ENCODE assay signal across 8 cellular contexts in the genomic region with DNA sequence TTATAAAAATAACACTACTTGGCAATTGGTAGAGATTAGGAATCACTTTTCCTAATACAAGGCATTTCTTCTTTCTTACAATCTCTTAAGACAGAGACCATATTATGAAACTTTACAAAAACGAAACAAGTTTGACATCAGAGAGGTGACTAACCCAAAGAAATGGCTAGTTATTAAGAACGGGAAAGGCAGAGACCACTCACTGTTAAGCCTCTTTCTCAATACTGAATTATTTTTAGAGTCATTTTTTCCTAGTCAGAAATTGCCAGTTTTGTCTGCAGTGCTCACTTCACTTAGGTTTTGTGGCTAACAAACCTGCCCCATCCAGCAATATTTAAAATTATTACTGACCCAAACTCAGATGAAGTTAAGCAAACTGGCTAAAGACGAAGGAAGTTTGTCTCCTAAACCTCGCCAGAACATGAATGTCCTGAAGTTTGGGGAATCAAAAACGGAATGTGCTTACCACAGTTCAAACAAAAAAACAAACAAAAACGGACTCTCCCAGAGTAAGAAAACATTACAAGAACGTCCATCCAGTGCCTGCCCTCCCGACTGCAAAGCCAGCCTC. TPM values are rescaled to one million over a fixed set of nuclear protein-coding genes. Genes with fewer than 3 reads are reported as not detected.
DNase-seq lines count a peak whose midpoint lies in the region; ATAC-seq and TF ChIP-seq lines count a peak whose summit lies in the region.

No MANE protein-coding gene starts in this region.

- peak overlapping the region; percentile 94 for H3K27ac ChIP-seq in neural cell (ENCODE audit: low read length)

- TF ChIP-seq CTCF in epithelial cell of esophagus (IDR thresholded peaks at IDR 0.05; ENCODE audit: insufficient read depth, low read depth, low read length, missing control alignments) (no peak), neural cell (IDR thresholded peaks at IDR 0.05; ENCODE audit: poor library complexity, severe bottlenecking) (no peak)

- H3F3A ChIP-seq in neural cell (ENCODE audit: insufficient read depth, low read length, poor library complexity, severe bottlenecking): no peaks in the 10 kb centered on the region

- H3K4me2 ChIP-seq in neural cell (ENCODE audit: low read length): peak overlapping the region; percentile 60

- H3K4me3 ChIP-seq in epithelial cell of esophagus (ENCODE audit: low read length) (peak overlapping the region; percentile 77), neural cell (ENCODE audit: low read length) (peak overlapping the region; percentile 79)

- H3K79me2 ChIP-seq in neural cell (replicated peaks; ENCODE audit: insufficient read depth, low read length): peaks cover 47% of the 10 kb centered on the region

- in situ Hi-C loops in SK-MEL-5 (cut with HindIII; ENCODE audit: low pct_unique_long_range_greater_than_20kb, low sequenced_read_pairs): no loop called here

- H4K20me1 ChIP-seq in neural cell (ENCODE audit: insufficient read depth): no peaks in the 10 kb centered on the region

- no peaks in the 10 kb centered on the region for H3K36me3 ChIP-seq in neural cell (ENCODE audit: insufficient read depth, low read length)

- no peaks in the 10 kb centered on the region for H3K9me2 ChIP-seq in neural cell (ENCODE audit: insufficient read depth, low read length)

- DNase-seq in AG08396 (ENCODE audit: low spot score) (peak; percentile 27), SK-MEL-5 (ENCODE audit: low read depth, low spot score) (peak; percentile 70), epithelial cell of esophagus (ENCODE audit: low read depth) (peak; percentile 77), DMS79 treated with DMSO at 0.1 percent for 48 hours (lab: John Stamatoyannopoulos, UW) (no peak), NCI-H2171 (lab: John Stamatoyannopoulos, UW) (no peak)

- H3K27me3 ChIP-seq in neural cell (ENCODE audit: insufficient read depth, low read depth, low read length): no peaks in the 10 kb centered on the region

- no peaks in the 10 kb centered on the region for H3K9me3 ChIP-seq in neural cell (ENCODE audit: low read length)

- no peak for TF ChIP-seq RAD21 in neural cell (conservative IDR thresholded peaks at IDR 0.05)

- peak overlapping the region; percentile 70 for H2AFZ ChIP-seq in neural cell (ENCODE audit: low read depth, low read length)

- H3K9ac ChIP-seq in neural cell (ENCODE audit: low read length): peak overlapping the region; percentile 98

- no peak for TF ChIP-seq EP300 in neural cell (conservative IDR thresholded peaks at IDR 0.05; ENCODE audit: poor library complexity, severe bottlenecking)

- ATAC-seq in GM18861 (IDR thresholded peaks at IDR 0.05; ENCODE audit: unreplicated experiment) (peak; percentile 38), HG03378 (IDR thresholded peaks at IDR 0.05; ENCODE audit: unreplicated experiment) (peak; percentile 59)

TF ChIP-seq in neural cell, 6 proteins besides CTCF, POLR2A, EP300 and RAD21:
- TF ChIP-seq TAF1 (IDR thresholded peaks at IDR 0.05; ENCODE audit: low read depth) (no peak), SMC3 (conservative IDR thresholded peaks at IDR 0.05; ENCODE audit: poor library complexity) (no peak), MXI1 (conservative IDR thresholded peaks at IDR 0.05; ENCODE audit: poor library complexity, severe bottlenecking) (no peak), EZH2 (IDR thresholded peaks at IDR 0.05; ENCODE audit: borderline replicate concordance, insufficient read depth, low read length, poor library complexity, severe bottlenecking) (no peak), REST (IDR thresholded peaks at IDR 0.05; ENCODE audit: borderline replicate concordance) (no peak), POLR2AphosphoS5 (IDR thresholded peaks at IDR 0.05) (no peak)

RNA-seq across cellular contexts. Expression of gene KANSL1L, which starts 1.3 kb away (rescaled TPM):
- 22.8 and 27.1 TPM in 2 replicates for total RNA-seq in SK-MEL-5 (2014; rRNA removed; shearing (Covaris generic))
- polyA plus RNA-seq in SK-MEL-5 (2015; cell fraction: cytosol; rRNA removed): 7.0 and 10.3 TPM in 2 replicates
- polyA plus RNA-seq in SK-MEL-5 (2015; cell fraction: nucleus; rRNA removed): 33.5 and 46.3 TPM in 2 replicates
- polyA plus RNA-seq in neural cell: 27.6 and 33.5 TPM in 2 replicates
- 93.9 and 95.4 TPM in 2 replicates for polyA minus RNA-seq in neural cell

RNA-seq across cellular contexts. Expression of gene ACADL, which starts 55.3 kb away (rescaled TPM):
- total RNA-seq in SK-MEL-5 (2014; rRNA removed; shearing (Covaris generic)): not detected in 2 replicates
- polyA plus RNA-seq in SK-MEL-5 (2015; cell fraction: cytosol; rRNA removed): not detected in 2 replicates
- not detected in 2 replicates for polyA plus RNA-seq in SK-MEL-5 (2015; cell fraction: nucleus; rRNA removed)
- 0.14 TPM in 1 of 2 replicates, not detected in the other for polyA plus RNA-seq in neural cell
- polyA minus RNA-seq in neural cell: not detected in 2 replicates

Comparison
In these comparisons a context has a peak if more than half of its experiments do, and no peak if none do; other contexts are left out.
1. DNase-seq: peak in AG08396 (single experiment), SK-MEL-5 (single experiment) and epithelial cell of esophagus (single experiment); none in DMS79 treated with DMSO at 0.1 percent for 48 hours (single experiment) and NCI-H2171 (single experiment).